In genomic region chrX:101219116-101219839, GRCh38 we compare ENCODE assay signal across 9 cellular contexts. TPM values are rescaled to one million over a fixed set of nuclear protein-coding genes. Genes with fewer than 3 reads are reported as not detected.
DNase-seq lines count a peak whose midpoint lies in the region; ATAC-seq and TF ChIP-seq lines count a peak whose summit lies in the region.
"Had no signal": no experiment of that assay in that cellular context is flagged by ENCODE, and none has a peak within 500 bp of the region (broad histone marks: within the 10 kb centered on the region; RNA-seq: fewer than 3 reads in every experiment).

A gene with protein sequence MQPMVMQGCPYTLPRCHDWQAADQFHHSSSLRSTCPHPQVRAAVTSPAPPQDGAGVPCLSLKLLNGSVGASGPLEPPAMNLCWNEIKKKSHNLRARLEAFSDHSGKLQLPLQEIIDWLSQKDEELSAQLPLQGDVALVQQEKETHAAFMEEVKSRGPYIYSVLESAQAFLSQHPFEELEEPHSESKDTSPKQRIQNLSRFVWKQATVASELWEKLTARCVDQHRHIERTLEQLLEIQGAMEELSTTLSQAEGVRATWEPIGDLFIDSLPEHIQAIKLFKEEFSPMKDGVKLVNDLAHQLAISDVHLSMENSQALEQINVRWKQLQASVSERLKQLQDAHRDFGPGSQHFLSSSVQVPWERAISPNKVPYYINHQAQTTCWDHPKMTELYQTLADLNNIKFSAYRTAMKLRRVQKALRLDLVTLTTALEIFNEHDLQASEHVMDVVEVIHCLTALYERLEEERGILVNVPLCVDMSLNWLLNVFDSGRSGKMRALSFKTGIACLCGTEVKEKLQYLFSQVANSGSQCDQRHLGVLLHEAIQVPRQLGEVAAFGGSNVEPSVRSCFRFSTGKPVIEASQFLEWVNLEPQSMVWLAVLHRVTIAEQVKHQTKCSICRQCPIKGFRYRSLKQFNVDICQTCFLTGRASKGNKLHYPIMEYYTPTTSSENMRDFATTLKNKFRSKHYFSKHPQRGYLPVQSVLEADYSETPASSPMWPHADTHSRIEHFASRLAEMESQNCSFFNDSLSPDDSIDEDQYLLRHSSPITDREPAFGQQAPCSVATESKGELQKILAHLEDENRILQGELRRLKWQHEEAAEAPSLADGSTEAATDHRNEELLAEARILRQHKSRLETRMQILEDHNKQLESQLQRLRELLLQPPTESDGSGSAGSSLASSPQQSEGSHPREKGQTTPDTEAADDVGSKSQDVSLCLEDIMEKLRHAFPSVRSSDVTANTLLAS (plus strand): TSS chrX:101219786. CDS start chrX:101231648, 11,862 bp downstream.

- H3K4me1 Mint-ChIP-seq in activated CD4-positive, alpha-beta T cell treated with anti-CD3 and anti-CD28 coated beads for 36 hours = peaks cover 10% of the 10 kb centered on the region

- TF ChIP-seq CTCF in epithelial cell of esophagus (IDR thresholded peaks at IDR 0.05; ENCODE audit: insufficient read depth, low read depth, low read length, missing control alignments) = no peak
- TF ChIP-seq CTCF in osteoblast (IDR thresholded peaks at IDR 0.05; ENCODE audit: extremely low read depth, low read depth, low read length) = no peak

- no peaks in the 10 kb centered on the region for H3K27me3 ChIP-seq in osteoblast (ENCODE audit: insufficient read depth, low read length)
- H3K27me3 ChIP-seq: thyroid gland had no signal

- ATAC-seq in HG03135 (IDR thresholded peaks at IDR 0.05; ENCODE audit: unreplicated experiment) = no peak
- ATAC-seq in activated CD4-positive, alpha-beta T cell treated with anti-CD3 and anti-CD28 coated beads for 36 hours = no peak

- no peaks in the 10 kb centered on the region for H3K36me3 Mint-ChIP-seq in activated CD4-positive, alpha-beta T cell treated with anti-CD3 and anti-CD28 coated beads for 36 hours (ENCODE audit: low read depth)

- intact Hi-C loops in activated CD4-positive, alpha-beta T cell treated with anti-CD3 and anti-CD28 coated beads for 36 hours (cut with DNase I, micrococcal nuclease) = no loop called here

- H3K4me3 ChIP-seq in epithelial cell of esophagus (ENCODE audit: low read length) (no peak within 1 kb of the TSS), osteoblast (ENCODE audit: insufficient read depth, low read length) (peak within 1 kb of the TSS; percentile 56)
- H3K4me3 ChIP-seq: thyroid gland had no signal

- peak within 1 kb of the TSS; percentile 89 for H2AFZ ChIP-seq in osteoblast (ENCODE audit: low read length)

- H3K4me2 ChIP-seq in osteoblast (ENCODE audit: insufficient read depth, low read length) = peak within 1 kb of the TSS; percentile 57

- no peaks in the 10 kb centered on the region for H3K9me3 ChIP-seq in osteoblast (ENCODE audit: low read depth, low read length)
- H3K9me3 ChIP-seq: thyroid gland had no signal

- no peaks in the 10 kb centered on the region for H3K9me3 Mint-ChIP-seq in activated CD4-positive, alpha-beta T cell treated with anti-CD3 and anti-CD28 coated beads for 36 hours (ENCODE audit: low read depth)

- no peak within 1 kb of the TSS for H3K4me3 Mint-ChIP-seq in activated CD4-positive, alpha-beta T cell treated with anti-CD3 and anti-CD28 coated beads for 36 hours

- no peaks in the 10 kb centered on the region for H3K36me3 ChIP-seq in osteoblast (ENCODE audit: insufficient read depth, low read length)
- H3K36me3 ChIP-seq: thyroid gland had no signal

- peaks cover 12% of the 10 kb centered on the region for H3K4me1 ChIP-seq in osteoblast (ENCODE audit: insufficient read depth, low read length)
- H3K4me1 ChIP-seq: thyroid gland had no signal

- DNase-seq in DMS53 treated with DMSO at 0.1 percent for 48 hours (lab: John Stamatoyannopoulos, UW; ENCODE audit: unreplicated experiment) = peak; percentile 21
- peak; percentile 18 for DNase-seq in RKO (ENCODE audit: low spot score)
- peak; percentile 45 for DNase-seq in epithelial cell of esophagus (ENCODE audit: low read depth)
- no peak for DNase-seq in osteoblast (ENCODE audit: insufficient read length, low spot score, missing footprints)
- DNase-seq in NCI-H510A treated with DMSO at 0.1 percent for 48 hours (lab: John Stamatoyannopoulos, UW) = no peak
- DNase-seq in activated CD4-positive, alpha-beta T cell treated with anti-CD3 and anti-CD28 coated beads for 36 hours = no peak
- no peak for DNase-seq in NCI-H1092 treated with DMSO at 0.1 percent for 48 hours (lab: John Stamatoyannopoulos, UW)
- DNase-seq: thyroid gland had no signal

- peak within 1 kb of the TSS; percentile 75 for H3K27ac ChIP-seq in osteoblast (ENCODE audit: low read depth, low read length)
- H3K27ac ChIP-seq: thyroid gland had no signal

- no peak within 1 kb of the TSS for H3K27ac Mint-ChIP-seq in activated CD4-positive, alpha-beta T cell treated with anti-CD3 and anti-CD28 coated beads for 36 hours

- no peaks in the 10 kb centered on the region for H3K79me2 ChIP-seq in osteoblast (ENCODE audit: insufficient read depth, low read length)

- H4K20me1 ChIP-seq in osteoblast (ENCODE audit: insufficient read depth, low read length) = no peaks in the 10 kb centered on the region

- CTCF ChIA-PET in activated CD4-positive, alpha-beta T cell treated with anti-CD3 and anti-CD28 coated beads for 36 hours (lab: Charles Lee) = no interaction called here

- no peaks in the 10 kb centered on the region for H3K27me3 Mint-ChIP-seq in activated CD4-positive, alpha-beta T cell treated with anti-CD3 and anti-CD28 coated beads for 36 hours

- POLR2A ChIA-PET in activated CD4-positive, alpha-beta T cell treated with anti-CD3 and anti-CD28 coated beads for 36 hours (lab: Charles Lee) = no interaction called here

RNA-seq across cellular contexts. Expression of the gene that starts here (rescaled TPM):
- 0.59 and 0.72 TPM in 2 replicates for total RNA-seq in osteoblast
- total RNA-seq in activated CD4-positive, alpha-beta T cell treated with anti-CD3 and anti-CD28 coated beads for 36 hours = under 1 TPM; 0.66 to 0.79 TPM
- total RNA-seq: thyroid gland had no signal

Comparison
In these comparisons a context has a peak if more than half of its experiments do, and no peak if none do; other contexts are left out.
1. DNase-seq: peak in DMS53 treated with DMSO at 0.1 percent for 48 hours (single experiment), RKO (single experiment) and epithelial cell of esophagus (single experiment); none in osteoblast (single experiment), NCI-H510A treated with DMSO at 0.1 percent for 48 hours (single experiment), activated CD4-positive, alpha-beta T cell treated with anti-CD3 and anti-CD28 coated beads for 36 hours (single experiment) and NCI-H1092 treated with DMSO at 0.1 percent for 48 hours (single experiment).